8 cellular contexts compared by ENCODE assay signal in the genomic region with DNA sequence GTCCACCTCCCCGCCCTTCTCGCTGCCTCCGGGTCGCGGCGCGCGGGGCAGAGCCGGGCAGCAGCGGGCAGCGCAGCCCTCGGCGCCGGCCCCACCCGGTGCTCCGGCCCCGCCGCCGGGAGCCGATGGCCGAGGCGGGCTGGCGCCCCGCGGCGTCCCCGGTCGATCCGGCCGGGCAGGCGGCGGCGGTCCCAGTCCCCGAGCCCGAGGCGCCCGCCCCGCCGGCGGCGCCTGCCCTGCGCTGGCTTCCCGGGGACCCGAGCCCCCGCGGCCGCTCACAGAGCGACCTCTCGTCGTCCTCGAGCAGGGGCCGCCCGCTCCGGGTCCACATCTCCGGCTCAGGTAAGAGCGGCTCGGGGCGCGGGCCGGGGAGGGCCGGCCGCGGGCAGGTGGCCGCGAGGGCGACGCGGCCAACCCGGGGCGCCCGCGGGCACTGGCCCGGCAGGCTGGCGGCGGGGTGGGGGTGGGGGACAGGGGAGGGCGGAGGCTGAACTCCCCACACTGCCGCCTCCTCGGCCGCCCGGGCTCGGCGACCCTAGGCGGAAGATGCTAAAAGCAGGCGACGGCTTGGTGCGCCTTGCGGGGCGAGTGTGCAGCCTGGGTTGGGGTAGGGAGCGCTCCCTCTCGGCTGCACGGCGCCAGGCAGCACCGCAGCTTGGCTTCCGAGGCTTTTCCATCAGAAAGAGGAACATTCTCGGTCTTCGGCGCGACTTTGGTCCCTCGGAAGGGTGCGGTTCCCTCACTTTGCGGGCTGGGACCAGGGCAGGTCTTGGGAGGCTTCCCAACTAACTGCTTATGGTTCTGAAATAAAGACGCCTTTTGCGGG. TPM values are rescaled to one million over a fixed set of nuclear protein-coding genes. Genes with fewer than 3 reads are reported as not detected.
DNase-seq lines count a peak whose midpoint lies in the region; ATAC-seq and TF ChIP-seq lines count a peak whose summit lies in the region.

No MANE protein-coding gene starts in this region.

- no peaks in the 10 kb centered on the region for H3K36me3 Mint-ChIP-seq in activated CD8-positive, alpha-beta memory T cell treated with anti-CD3 and anti-CD28 coated beads, Interleukin-2, amount 10 ng/mL, durations not matched to agents 7 days and 5 days
- H3K36me3 Mint-ChIP-seq in endothelial cell (ENCODE audit: low read depth, unreplicated experiment): peaks cover 3% of the 10 kb centered on the region

- WGBS in mesodermal cell (ENCODE audit: insufficient coverage in 2 of 2), 2 experiments: 1% methylated on average over 65 to 71 of the region's 103 CpGs

- no peaks in the 10 kb centered on the region for H3K9me3 Mint-ChIP-seq in activated CD8-positive, alpha-beta memory T cell treated with anti-CD3 and anti-CD28 coated beads, Interleukin-2, amount 10 ng/mL, durations not matched to agents 7 days and 5 days (ENCODE audit: low read depth)
- no peaks in the 10 kb centered on the region for H3K9me3 Mint-ChIP-seq in endothelial cell (ENCODE audit: unreplicated experiment)

- DNase-seq in NCI-H69 (lab: John Stamatoyannopoulos, UW) (peak; percentile 74), endothelial cell (ENCODE audit: low spot score) (peak; percentile 61)
- DNase-seq in activated CD8-positive, alpha-beta memory T cell treated with anti-CD3 and anti-CD28 coated beads, Interleukin-2, amount 10 ng/mL, durations not matched to agents 7 days and 5 days: peak; percentile 73
- DNase-seq in stimulated activated CD8-positive, alpha-beta memory T cell treated with anti-CD3 and anti-CD28 coated beads, Interleukin-7, amount 100 ng/mL, for 24 hours (ENCODE audit: low read depth): peak; percentile 23

- TF ChIP-seq CTCF in 22Rv1 (IDR thresholded peaks at IDR 0.05): peak; percentile 67
- TF ChIP-seq CTCF in endothelial cell (IDR thresholded peaks at IDR 0.05; ENCODE audit: unreplicated experiment): no peak

- H3K4me1 ChIP-seq in mesodermal cell (ENCODE audit: control insufficient read depth, insufficient read depth, low read length, poor library complexity, severe bottlenecking): no peaks in the 10 kb centered on the region

- ATAC-seq in GM18517 (IDR thresholded peaks at IDR 0.05; ENCODE audit: unreplicated experiment) (peak; percentile 50), HG03045 (IDR thresholded peaks at IDR 0.05; ENCODE audit: unreplicated experiment) (peak; percentile 64)
- peak; percentile 75 for ATAC-seq in activated CD8-positive, alpha-beta memory T cell treated with anti-CD3 and anti-CD28 coated beads, Interleukin-2, amount 10 ng/mL, durations not matched to agents 7 days and 5 days

- H3K36me3 ChIP-seq in mesodermal cell (ENCODE audit: control insufficient read depth, insufficient read depth, low read length): no peaks in the 10 kb centered on the region

- CTCF ChIA-PET in activated CD8-positive, alpha-beta memory T cell treated with anti-CD3 and anti-CD28 coated beads, Interleukin-2, amount 10 ng/mL, durations not matched to agents 7 days and 5 days (lab: Charles Lee): interaction anchor here (0.9 to 2.0 kb wide), 8 partner anchors 8 to 110 kb away, joined by 3 to 15 read pairs (median 4); a partner anchor contains a TSS

- H3K4me3 Mint-ChIP-seq in activated CD8-positive, alpha-beta memory T cell treated with anti-CD3 and anti-CD28 coated beads, Interleukin-2, amount 10 ng/mL, durations not matched to agents 7 days and 5 days: peak overlapping the region; percentile 82
- peak overlapping the region; percentile 67 for H3K4me3 Mint-ChIP-seq in endothelial cell (ENCODE audit: unreplicated experiment)

- peak overlapping the region; percentile 79 for H3K27ac Mint-ChIP-seq in activated CD8-positive, alpha-beta memory T cell treated with anti-CD3 and anti-CD28 coated beads, Interleukin-2, amount 10 ng/mL, durations not matched to agents 7 days and 5 days
- H3K27ac Mint-ChIP-seq in endothelial cell (ENCODE audit: unreplicated experiment): no peak overlapping the region

- H3K27ac ChIP-seq in 22Rv1 (peak overlapping the region; percentile 78), mesodermal cell (ENCODE audit: low read depth, low read length, severe bottlenecking) (no peak overlapping the region)

- peak overlapping the region; percentile 44 for H3K4me3 ChIP-seq in mesodermal cell (ENCODE audit: extremely low read depth, insufficient read depth, low read length, poor library complexity, severe bottlenecking)

- H3K27me3 Mint-ChIP-seq in activated CD8-positive, alpha-beta memory T cell treated with anti-CD3 and anti-CD28 coated beads, Interleukin-2, amount 10 ng/mL, durations not matched to agents 7 days and 5 days: no peaks in the 10 kb centered on the region
- peaks cover 11% of the 10 kb centered on the region for H3K27me3 Mint-ChIP-seq in endothelial cell (ENCODE audit: unreplicated experiment)

- no peaks in the 10 kb centered on the region for H3K9me3 ChIP-seq in mesodermal cell (ENCODE audit: control insufficient read depth, low read length)

- H3K4me1 Mint-ChIP-seq in activated CD8-positive, alpha-beta memory T cell treated with anti-CD3 and anti-CD28 coated beads, Interleukin-2, amount 10 ng/mL, durations not matched to agents 7 days and 5 days: peaks cover 35% of the 10 kb centered on the region
- peaks cover 6% of the 10 kb centered on the region for H3K4me1 Mint-ChIP-seq in endothelial cell (ENCODE audit: unreplicated experiment)

RNA-seq across cellular contexts. Expression of a gene that starts 25.6 kb away (rescaled TPM):
- total RNA-seq in activated CD8-positive, alpha-beta memory T cell treated with anti-CD3 and anti-CD28 coated beads, Interleukin-2, amount 10 ng/mL, durations not matched to agents 7 days and 5 days: 10 to 100 TPM; 20.2 to 23.7 TPM
- total RNA-seq in endothelial cell (ENCODE audit: unreplicated experiment): 31.0 TPM
- 57.1 TPM for polyA plus RNA-seq in mesodermal cell (2013, experiment 1 of 2)
- polyA plus RNA-seq in mesodermal cell (2013, experiment 2 of 2): 52.3 TPM

Comparison
In these comparisons a context has a peak if more than half of its experiments do, and no peak if none do; other contexts are left out.
1. DNase-seq: peak in every context shown above with its lines; median percentile 74 in NCI-H69; 73 in activated CD8-positive, alpha-beta memory T cell treated with anti-CD3 and anti-CD28 coated beads, Interleukin-2, amount 10 ng/mL, durations not matched to agents 7 days and 5 days; 61 in endothelial cell; 23 in stimulated activated CD8-positive, alpha-beta memory T cell treated with anti-CD3 and anti-CD28 coated beads, Interleukin-7, amount 100 ng/mL, for 24 hours.